In the genomic region with DNA sequence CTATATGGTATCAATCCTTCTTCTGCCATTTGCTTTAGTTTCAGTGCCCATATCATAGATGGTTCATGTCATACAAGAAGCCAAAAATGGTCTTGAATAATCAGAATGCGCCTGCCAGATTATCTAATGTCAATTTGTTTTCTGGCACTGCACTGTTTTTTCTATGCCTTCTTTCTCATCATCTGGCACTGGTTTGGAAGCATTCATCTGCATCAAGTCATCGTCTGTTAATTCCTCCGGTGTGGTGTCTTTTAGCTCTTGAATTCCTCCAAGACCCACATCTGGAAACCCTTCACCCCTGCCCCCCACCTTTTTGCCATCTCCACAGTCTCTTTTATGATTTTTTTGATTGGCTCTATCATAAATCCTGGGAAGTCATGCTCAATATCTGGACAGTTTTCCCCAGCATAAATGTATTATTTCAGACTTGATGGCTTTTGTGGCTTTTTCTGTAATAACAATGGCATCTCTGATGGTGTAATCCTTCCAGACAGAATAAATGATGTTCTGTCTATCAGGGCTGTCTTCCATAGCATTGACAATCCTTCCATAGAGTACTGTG, we compare ENCODE assay signal across 22 cellular contexts.
"Had no signal": no experiment of that assay in that cellular context is flagged by ENCODE, and none has a peak within 500 bp of the region (broad histone marks: within the 10 kb centered on the region; RNA-seq: fewer than 3 reads in every experiment).

No MANE protein-coding gene starts in this region.

- H3K4me3 Mint-ChIP-seq: dendritic cell treated with granulocyte-macrophage colony-stimulating factor and Interleukin-4, amounts not matched to agents 40 ng/mL and 50 ng/mL, for 4 days; naive thymus-derived CD4-positive, alpha-beta T cell; nephron progenitor cell had no signal

- H3K4me1 ChIP-seq: parathyroid adenoma, psoas muscle, sigmoid colon, stomach had no signal

- H3K36me3 ChIP-seq: esophagus squamous epithelium, sigmoid colon, stomach, thoracic aorta, transverse colon had no signal

- DNase-seq: esophagus squamous epithelium; foreskin melanocyte; head of caudate nucleus; hippocampal formation; mammary epithelial cell; naive thymus-derived CD4-positive, alpha-beta T cell; nephron progenitor cell; psoas muscle; retina; sigmoid colon; small intestine; stimulated activated CD4-positive, alpha-beta T cell treated with anti-CD3 and anti-CD28 coated beads, Interleukin-12 subunit alpha, Interleukin-12 subunit beta, amount 100 ng/mL, for 4 hours; stimulated activated naive CD4-positive, alpha-beta T cell; stomach; substantia nigra; transverse colon had no signal

- ATAC-seq: left lobe of liver; naive thymus-derived CD4-positive, alpha-beta T cell; psoas muscle had no signal

- H3K9ac ChIP-seq: parathyroid adenoma had no signal

- H3K27ac Mint-ChIP-seq: dendritic cell treated with granulocyte-macrophage colony-stimulating factor and Interleukin-4, amounts not matched to agents 40 ng/mL and 50 ng/mL, for 4 days; naive thymus-derived CD4-positive, alpha-beta T cell; nephron progenitor cell had no signal

- H3K9me3 ChIP-seq: esophagus squamous epithelium, psoas muscle, thoracic aorta had no signal

- H3K27ac ChIP-seq: esophagus squamous epithelium, parathyroid adenoma, psoas muscle, sigmoid colon, stomach, thoracic aorta, transverse colon had no signal

- FAIRE-seq: colon, islet of Langerhans, small intestine had no signal

- H2AFZ ChIP-seq: parathyroid adenoma had no signal

- H3K4me3 ChIP-seq: esophagus squamous epithelium, psoas muscle, sigmoid colon, stomach, thoracic aorta, transverse colon had no signal

- H3K27me3 ChIP-seq: sigmoid colon, stomach, transverse colon had no signal

- H3K79me2 ChIP-seq: parathyroid adenoma had no signal
